ENCODE assay signal across 8 cellular contexts in genomic region chr19:57815247-57816075, GRCh38. TPM values are rescaled to one million over a fixed set of nuclear protein-coding genes. Genes with fewer than 3 reads are reported as not detected.
A peak's percentile ranks its signal among the peaks of the same experiment; 100 is the strongest.
DNase-seq lines count a peak whose midpoint lies in the region; TF ChIP-seq lines count a peak whose summit lies in the region.

No MANE protein-coding gene starts in this region.

- DNase-seq in GM12864 (ENCODE audit: low read depth) (no peak), SK-N-MC (ENCODE audit: low read depth, low spot score) (no peak), fibroblast of pulmonary artery (ENCODE audit: low read depth) (no peak), sigmoid colon (no peak), NCI-H2029 treated with DMSO at 0.1 percent for 48 hours (lab: John Stamatoyannopoulos, UW) (no peak), D341Med (ENCODE audit: low spot score) (no peak), GM19238 (ENCODE audit: insufficient read length, low spot score) (no peak), SKM-1 (lab: John Stamatoyannopoulos, UW; ENCODE audit: unreplicated experiment) (no peak)

- H3K36me3 ChIP-seq in SK-N-MC (ENCODE audit: insufficient read depth, low read length), result peaks cover 2% of the 10 kb centered on the region; the same call in 1 of the 2 replicates
- peaks cover 0 to 13% (median 0%) of the 10 kb centered on the region in 4 donors for H3K36me3 ChIP-seq in sigmoid colon

- no peak overlapping the region for H3K27ac ChIP-seq in SK-N-MC
- H3K27ac ChIP-seq in sigmoid colon, result peak overlapping the region; percentile 76 to 81 (median 78)

- no peak for TF ChIP-seq EP300 in sigmoid colon (IDR thresholded peaks at IDR 0.05)

- no peaks in the 10 kb centered on the region for H3K9me3 ChIP-seq in SK-N-MC (ENCODE audit: low read depth, low read length)
- no peaks in the 10 kb centered on the region for H3K9me3 ChIP-seq in sigmoid colon

- peaks cover 0 to 26% (median 18%) of the 10 kb centered on the region in 4 donors for H3K4me1 ChIP-seq in sigmoid colon

- TF ChIP-seq POLR2A in sigmoid colon (IDR thresholded peaks at IDR 0.05), result no peak

- H3K9ac ChIP-seq in SK-N-MC (ENCODE audit: insufficient read length), result no peak overlapping the region

- no peaks in the 10 kb centered on the region for H3K27me3 ChIP-seq in sigmoid colon

- intact Hi-C loops in sigmoid colon (cut with DNase I), result loop anchor here (5.0 kb wide), 1 partner anchor 68 kb away; the partner anchor contains the start of gene ZNF776

- 70 to 84% methylated on average over 17 of the region's 17 CpGs for WGBS in sigmoid colon, 2 donors

- H3K4me3 ChIP-seq in GM12864 (ENCODE audit: low read depth, low read length), result peak overlapping the region; percentile 67; the same call in 1 of the 2 replicates
- peak overlapping the region; percentile 93 for H3K4me3 ChIP-seq in SK-N-MC
- peak overlapping the region; percentile 94 for H3K4me3 ChIP-seq in fibroblast of pulmonary artery (replicated peaks; ENCODE audit: low read depth, low read length)
- peak overlapping the region; percentile 73 to 95 (median 74) for H3K4me3 ChIP-seq in sigmoid colon

- TF ChIP-seq CTCF in GM12864 (IDR thresholded peaks at IDR 0.05; ENCODE audit: low read depth, low read length, missing control alignments) (no peak), fibroblast of pulmonary artery (IDR thresholded peaks at IDR 0.05; ENCODE audit: low read length, missing control alignments) (no peak), sigmoid colon (IDR thresholded peaks at IDR 0.05) (no peak)

RNA-seq across cellular contexts. Expression of gene ZNF552, which starts 0.7 kb away (rescaled TPM):
- 1 to 10 TPM; 2.4 to 7.1 (median 6.7) TPM for total RNA-seq in sigmoid colon
- 10 to 100 TPM; 12.1 to 15.0 (median 13.6) TPM for polyA plus RNA-seq in sigmoid colon

RNA-seq across cellular contexts. Expression of gene ZNF587B, which starts 14.6 kb away (rescaled TPM):
- 10 to 100 TPM in 2 of 4 donors, 1 to 10 TPM in 2; 7.2 to 13.0 (median 9.5) TPM for total RNA-seq in sigmoid colon
- polyA plus RNA-seq in sigmoid colon, result 1 to 10 TPM; 1.2 to 9.8 (median 2.8) TPM

RNA-seq across cellular contexts. Expression of gene ZNF587, which starts 34.2 kb away (rescaled TPM):
- 10 to 100 TPM; 22.8 to 39.0 (median 33.1) TPM for total RNA-seq in sigmoid colon
- 10 to 100 TPM in 1 of 3 donors, 1 to 10 TPM in 2; 4.2 to 26.8 (median 4.2) TPM for polyA plus RNA-seq in sigmoid colon

RNA-seq across cellular contexts. Expression of gene ZNF586, which starts 46.0 kb away (rescaled TPM):
- 10 to 100 TPM; 14.7 to 17.3 (median 15.6) TPM for total RNA-seq in sigmoid colon
- 10 to 100 TPM in 1 of 3 donors, 1 to 10 TPM in 2; 4.8 to 10.7 (median 6.2) TPM for polyA plus RNA-seq in sigmoid colon
